In the genomic region with DNA sequence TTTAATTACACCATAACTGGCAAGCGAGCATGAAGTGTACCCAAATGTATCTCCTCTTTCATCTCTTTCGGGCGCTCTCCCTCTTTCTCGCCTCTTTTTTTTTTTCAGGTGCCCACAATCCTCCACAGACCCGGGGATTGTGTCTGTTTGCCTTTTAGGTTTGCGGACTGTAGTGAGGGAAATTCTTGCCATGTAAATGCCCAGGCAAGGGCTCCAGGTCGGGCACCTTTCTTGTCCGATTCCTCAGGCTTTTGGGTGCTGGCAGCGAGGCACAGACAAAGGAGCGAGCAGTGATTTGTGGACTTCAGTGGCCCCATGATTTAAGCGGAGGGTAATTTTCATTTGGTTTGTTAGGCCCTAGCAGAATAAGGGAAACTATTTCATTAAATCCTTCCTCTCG, we compare ENCODE assay signal across 22 cellular contexts. TPM values are rescaled to one million over a fixed set of nuclear protein-coding genes. Genes with fewer than 3 reads are reported as not detected.
"Had no signal": no experiment of that assay in that cellular context is flagged by ENCODE, and none has a peak within 500 bp of the region (broad histone marks: within the 10 kb centered on the region; RNA-seq: fewer than 3 reads in every experiment).

No MANE protein-coding gene starts in this region.

- ATAC-seq: body of pancreas, left lung, sciatic nerve, upper lobe of right lung had no signal

- H3K27ac ChIP-seq: body of pancreas, left lung, parathyroid adenoma, thoracic aorta, upper lobe of right lung, VCaP had no signal

- H3K9me3 ChIP-seq: body of pancreas, left lung, thoracic aorta, upper lobe of right lung had no signal

- H3K4me3 ChIP-seq: body of pancreas, left lung, smooth muscle cell, thoracic aorta, upper lobe of right lung had no signal

- H3K4me2 ChIP-seq: smooth muscle cell had no signal

- H3K9ac ChIP-seq: parathyroid adenoma had no signal

- H3K4me1 ChIP-seq: parathyroid adenoma, upper lobe of right lung had no signal

- H3K36me3 ChIP-seq: left lung, thoracic aorta, upper lobe of right lung had no signal

- H2AFZ ChIP-seq: parathyroid adenoma had no signal

- DNase-seq: activated CD4-positive, alpha-beta T cell treated with anti-CD3 and anti-CD28 coated beads, Interleukin-2, amount 50 U/mL, for 1 hour; activated CD4-positive, CD25-positive, alpha-beta regulatory T cell treated with anti-CD3 and anti-CD28 coated beads, Interleukin-2, amount 50 U/mL, for 72 hours; activated naive CD4-positive, alpha-beta T cell; body of pancreas; caudate nucleus; foreskin melanocyte; hypothalamus; left lung; mammary epithelial cell; naive B cell; stimulated activated CD4-positive, alpha-beta T cell treated with anti-CD3 and anti-CD28 coated beads, Interleukin-4, amount 100 ng/mL, for 1 hour; T-helper 2 cell; upper lobe of right lung had no signal

- H3K4me3 Mint-ChIP-seq: naive B cell had no signal

RNA-seq across cellular contexts. Expression of gene PHOX2B, which starts 1.1 kb away (rescaled TPM):
- total RNA-seq: activated CD8-positive, alpha-beta memory T cell treated with anti-CD3 and anti-CD28 coated beads for 36 hours; body of pancreas; dermis microvascular lymphatic vessel endothelial cell; epithelial cell of proximal tubule; left lung; mammary epithelial cell; sciatic nerve; thoracic aorta; upper lobe of right lung had no signal
- polyA plus RNA-seq: keratinocyte, mammary epithelial cell, smooth muscle cell had no signal
